23 cellular contexts compared by ENCODE assay signal in the genomic region with DNA sequence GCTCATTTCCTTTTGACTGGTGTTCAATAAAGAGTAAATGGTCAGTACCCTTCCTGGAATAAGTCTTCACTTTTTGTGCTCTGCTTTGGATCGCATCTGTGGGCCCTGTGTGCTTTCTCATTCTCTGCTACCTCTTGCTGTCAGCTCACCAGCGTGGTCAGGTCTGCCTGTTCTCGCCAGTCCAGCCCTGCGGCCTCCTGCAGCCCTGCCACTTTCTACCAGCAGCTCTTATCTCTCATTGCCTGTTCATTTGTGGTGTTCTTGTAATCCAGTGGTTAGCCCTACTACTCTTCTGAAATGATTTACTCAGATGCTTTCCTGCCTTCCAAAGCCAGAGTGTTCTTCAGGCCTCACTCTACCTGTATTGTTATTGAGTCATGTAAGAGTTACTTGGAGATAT.
"Had no signal": no experiment of that assay in that cellular context is flagged by ENCODE, and none has a peak within 500 bp of the region (broad histone marks: within the 10 kb centered on the region; RNA-seq: fewer than 3 reads in every experiment).

No MANE protein-coding gene starts in this region.

- ATAC-seq: activated CD4-positive, CD25-positive, alpha-beta regulatory T cell treated with anti-CD3 and anti-CD28 coated beads, Interleukin-2, amount 50 U/mL, for 24 hours; activated CD8-positive, alpha-beta T cell treated with anti-CD3 and anti-CD28 coated beads for 36 hours; activated naive CD4-positive, alpha-beta T cell treated with anti-CD3 and anti-CD28 coated beads, Interleukin-2, amount 50 U/mL, for 72 hours; activated naive CD8-positive, alpha-beta T cell treated with anti-CD3 and anti-CD28 coated beads, Interleukin-2, amount 50 U/mL, for 24 hours had no signal

- DNase-seq: activated CD4-positive, alpha-beta T cell treated with anti-CD3 and anti-CD28 coated beads for 4 hours; activated CD8-positive, alpha-beta T cell treated with anti-CD3 and anti-CD28 coated beads for 36 hours; activated effector memory CD4-positive, alpha-beta T cell treated with anti-CD3 and anti-CD28 coated beads, Interleukin-2, amount 50 U/mL, for 16 hours; activated naive CD4-positive, alpha-beta T cell treated with Interleukin-2 at 50 U/mL for 16 hours; activated naive CD8-positive, alpha-beta T cell treated with anti-CD3 and anti-CD28 coated beads, Interleukin-2, amount 50 U/mL, for 24 hours; activated T-cell treated with anti-CD3 and anti-CD28 coated beads, Interleukin-2, amount 50 U/mL, for 24 hours; amygdala; central memory CD4-positive, alpha-beta T cell; KG1; NCI-H1048; NCI-H187 treated with DMSO at 0.1 percent for 48 hours; NCI-H2081 treated with DMSO at 0.1 percent for 48 hours; NCI-H446 treated with DMSO at 0.1 percent for 48 hours; NCI-H524 treated with DMSO at 0.1 percent for 48 hours; NCI-H748 treated with DMSO at 0.1 percent for 48 hours; PC-9; SIG-M5; T-helper 2 cell; T1000; WERI-Rb-1 had no signal

- H3K4me3 ChIP-seq: PC-9 had no signal

- H3K4me2 ChIP-seq: PC-9 had no signal

- H3K27ac Mint-ChIP-seq: activated CD8-positive, alpha-beta T cell treated with anti-CD3 and anti-CD28 coated beads for 36 hours; activated naive CD4-positive, alpha-beta T cell treated with anti-CD3 and anti-CD28 coated beads, Interleukin-2, amount 50 U/mL, for 72 hours; activated naive CD8-positive, alpha-beta T cell treated with anti-CD3 and anti-CD28 coated beads, Interleukin-2, amount 50 U/mL, for 24 hours; activated T-cell treated with anti-CD3 and anti-CD28 coated beads, Interleukin-2, amount 50 U/mL, for 24 hours; IgD-negative memory B cell had no signal

- H2AFZ ChIP-seq: PC-9 had no signal

- H3K27me3 Mint-ChIP-seq: activated CD8-positive, alpha-beta T cell treated with anti-CD3 and anti-CD28 coated beads for 36 hours; activated naive CD8-positive, alpha-beta T cell treated with anti-CD3 and anti-CD28 coated beads, Interleukin-2, amount 50 U/mL, for 24 hours; activated T-cell treated with anti-CD3 and anti-CD28 coated beads, Interleukin-2, amount 50 U/mL, for 24 hours; IgD-negative memory B cell had no signal

- H3K9me3 Mint-ChIP-seq: activated CD8-positive, alpha-beta T cell treated with anti-CD3 and anti-CD28 coated beads for 36 hours; activated T-cell treated with anti-CD3 and anti-CD28 coated beads, Interleukin-2, amount 50 U/mL, for 24 hours; IgD-negative memory B cell had no signal

- H3K4me3 Mint-ChIP-seq: activated CD8-positive, alpha-beta T cell treated with anti-CD3 and anti-CD28 coated beads for 36 hours; activated naive CD8-positive, alpha-beta T cell treated with anti-CD3 and anti-CD28 coated beads, Interleukin-2, amount 50 U/mL, for 24 hours; activated T-cell treated with anti-CD3 and anti-CD28 coated beads, Interleukin-2, amount 50 U/mL, for 24 hours; IgD-negative memory B cell had no signal

- H3K4me1 Mint-ChIP-seq: activated naive CD8-positive, alpha-beta T cell treated with anti-CD3 and anti-CD28 coated beads, Interleukin-2, amount 50 U/mL, for 24 hours had no signal

- H3K27ac ChIP-seq: PC-9, WERI-Rb-1 had no signal

- H3K36me3 ChIP-seq: WERI-Rb-1 had no signal
